1 cellular context compared by ENCODE assay signal in the genomic region with DNA sequence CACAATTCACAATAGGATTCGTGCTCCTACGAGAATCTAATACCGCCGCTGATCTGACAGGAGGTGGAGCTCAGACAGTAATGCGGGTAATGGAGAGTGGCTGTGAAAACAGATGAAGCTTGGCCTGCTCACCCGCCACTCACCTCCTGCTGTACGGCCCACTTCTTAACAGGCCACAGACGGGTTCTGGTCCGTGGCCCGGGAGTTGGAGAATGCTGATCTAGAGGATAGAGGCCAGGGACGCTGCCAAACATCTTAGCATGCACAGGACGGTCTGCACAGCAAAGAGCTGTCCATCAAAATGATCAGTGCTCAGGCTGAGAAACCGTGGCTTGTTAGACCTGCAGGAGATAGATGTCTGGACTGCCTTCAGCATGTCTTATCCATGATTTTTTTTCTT.
TF ChIP-seq lines count a peak whose summit lies in the region.

No MANE protein-coding gene starts in this region.

TF ChIP-seq in WTC11, 78 proteins besides CTCF, POLR2A, EP300 and RAD21 (continued from another document):
- TF ChIP-seq ATF6 (CRISPR knock-in tag; IDR thresholded peaks at IDR 0.05) (no peak), ARID4B (CRISPR knock-in tag; IDR thresholded peaks at IDR 0.05; ENCODE audit: borderline replicate concordance) (no peak), RELA (CRISPR knock-in tag; IDR thresholded peaks at IDR 0.05; ENCODE audit: borderline replicate concordance) (no peak), NFATC4 (CRISPR knock-in tag; IDR thresholded peaks at IDR 0.05) (no peak), MYBL2 (CRISPR knock-in tag; IDR thresholded peaks at IDR 0.05) (no peak), KAT7 (CRISPR knock-in tag; IDR thresholded peaks at IDR 0.05; ENCODE audit: borderline replicate concordance) (no peak), EMX1 (CRISPR knock-in tag; IDR thresholded peaks at IDR 0.05) (no peak), ESRRA (CRISPR knock-in tag; IDR thresholded peaks at IDR 0.05; ENCODE audit: borderline replicate concordance) (no peak), NR1H2 (CRISPR knock-in tag; IDR thresholded peaks at IDR 0.05) (no peak)
- TF ChIP-seq, protein P1, sequence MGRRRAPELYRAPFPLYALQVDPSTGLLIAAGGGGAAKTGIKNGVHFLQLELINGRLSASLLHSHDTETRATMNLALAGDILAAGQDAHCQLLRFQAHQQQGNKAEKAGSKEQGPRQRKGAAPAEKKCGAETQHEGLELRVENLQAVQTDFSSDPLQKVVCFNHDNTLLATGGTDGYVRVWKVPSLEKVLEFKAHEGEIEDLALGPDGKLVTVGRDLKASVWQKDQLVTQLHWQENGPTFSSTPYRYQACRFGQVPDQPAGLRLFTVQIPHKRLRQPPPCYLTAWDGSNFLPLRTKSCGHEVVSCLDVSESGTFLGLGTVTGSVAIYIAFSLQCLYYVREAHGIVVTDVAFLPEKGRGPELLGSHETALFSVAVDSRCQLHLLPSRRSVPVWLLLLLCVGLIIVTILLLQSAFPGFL (CRISPR knock-in tag; IDR thresholded peaks at IDR 0.05; ENCODE audit: borderline replicate concordance) = no peak
- TF ChIP-seq, protein P2, sequence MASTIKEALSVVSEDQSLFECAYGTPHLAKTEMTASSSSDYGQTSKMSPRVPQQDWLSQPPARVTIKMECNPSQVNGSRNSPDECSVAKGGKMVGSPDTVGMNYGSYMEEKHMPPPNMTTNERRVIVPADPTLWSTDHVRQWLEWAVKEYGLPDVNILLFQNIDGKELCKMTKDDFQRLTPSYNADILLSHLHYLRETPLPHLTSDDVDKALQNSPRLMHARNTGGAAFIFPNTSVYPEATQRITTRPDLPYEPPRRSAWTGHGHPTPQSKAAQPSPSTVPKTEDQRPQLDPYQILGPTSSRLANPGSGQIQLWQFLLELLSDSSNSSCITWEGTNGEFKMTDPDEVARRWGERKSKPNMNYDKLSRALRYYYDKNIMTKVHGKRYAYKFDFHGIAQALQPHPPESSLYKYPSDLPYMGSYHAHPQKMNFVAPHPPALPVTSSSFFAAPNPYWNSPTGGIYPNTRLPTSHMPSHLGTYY (CRISPR knock-in tag; IDR thresholded peaks at IDR 0.05) = no peak
- TF ChIP-seq, protein P3, sequence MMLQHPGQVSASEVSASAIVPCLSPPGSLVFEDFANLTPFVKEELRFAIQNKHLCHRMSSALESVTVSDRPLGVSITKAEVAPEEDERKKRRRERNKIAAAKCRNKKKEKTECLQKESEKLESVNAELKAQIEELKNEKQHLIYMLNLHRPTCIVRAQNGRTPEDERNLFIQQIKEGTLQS (CRISPR knock-in tag; conservative IDR thresholded peaks at IDR 0.05) = no peak
TF ChIP-seq in WTC11: peak in this region for 0.
